Comparison of ENCODE assay signal across 1 cellular context in genomic region chr4:96097693-96098092, GRCh38.
TF ChIP-seq lines count a peak whose summit lies in the region.

No MANE protein-coding gene starts in this region.

TF ChIP-seq in GM23338, 12 proteins besides CTCF, POLR2A, EP300 and RAD21 (continued from another document):
- TF ChIP-seq ZNF462 (CRISPR knock-in tag; IDR thresholded peaks at IDR 0.05), result no peak
- TF ChIP-seq STAT1 (IDR thresholded peaks at IDR 0.05; ENCODE audit: unreplicated experiment), result no peak
- TF ChIP-seq EZH2phosphoT487 (IDR thresholded peaks at IDR 0.05; ENCODE audit: unreplicated experiment), result no peak
- no peak for TF ChIP-seq ZNF114 (CRISPR knock-in tag; IDR thresholded peaks at IDR 0.05)
